ENCODE assay signal across 17 cellular contexts in the genomic region with DNA sequence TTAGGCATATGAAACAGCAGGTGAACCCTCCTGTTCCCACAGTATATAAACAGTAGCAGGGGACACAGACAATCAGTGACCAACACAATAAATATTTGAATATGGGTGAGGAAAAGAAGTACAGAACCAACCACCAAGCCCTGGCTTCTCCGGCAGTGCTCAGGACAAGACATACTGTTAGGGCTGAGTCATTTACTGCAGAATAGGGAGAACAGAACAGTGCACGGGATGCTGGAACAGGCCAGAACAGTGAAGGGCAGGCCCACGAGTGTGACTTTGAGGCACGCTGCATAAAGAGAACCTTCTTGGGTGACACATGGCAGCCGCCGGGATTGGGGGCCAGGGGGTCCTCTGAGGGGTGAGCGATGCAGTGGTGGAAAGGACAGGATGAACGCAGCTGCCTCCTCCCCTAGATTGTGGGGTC.
DNase-seq lines count a peak whose midpoint lies in the region; ATAC-seq and TF ChIP-seq lines count a peak whose summit lies in the region.
"Had no signal": no experiment of that assay in that cellular context is flagged by ENCODE, and none has a peak within 500 bp of the region (broad histone marks: within the 10 kb centered on the region; RNA-seq: fewer than 3 reads in every experiment).

No MANE protein-coding gene starts in this region.

- no peaks in the 10 kb centered on the region for H3K9me3 ChIP-seq in mucosa of descending colon
- H3K9me3 ChIP-seq: SJCRH30, transverse colon had no signal

- H3K27me3 Mint-ChIP-seq in T-cell = no peaks in the 10 kb centered on the region

- no peak overlapping the region for H3K4me3 ChIP-seq in mucosa of descending colon
- H3K4me3 ChIP-seq: SJCRH30, transverse colon had no signal

- no peak overlapping the region for H3K4me3 Mint-ChIP-seq in T-cell
- H3K4me3 Mint-ChIP-seq: activated T-cell treated with anti-CD3 and anti-CD28 coated beads, Interleukin-2, amount 50 U/mL, for 72 hours; CD14-positive monocyte had no signal

- intact Hi-C loops in mucosa of descending colon (cut with DNase I, micrococcal nuclease) = no loop called here
- intact Hi-C loops in Right ventricle myocardium superior (cut with DNase I) = no loop called here

- peaks cover 2 to 6% (median 6%) of the 10 kb centered on the region in 3 donors for H3K4me1 Mint-ChIP-seq in T-cell

- no peak for TF ChIP-seq CTCF in mucosa of descending colon (IDR thresholded peaks at IDR 0.05)

- peaks cover 18% of the 10 kb centered on the region for H3K36me3 Mint-ChIP-seq in T-cell

- H3K27ac Mint-ChIP-seq in T-cell = no peak overlapping the region
- H3K27ac Mint-ChIP-seq: activated T-cell treated with anti-CD3 and anti-CD28 coated beads, Interleukin-2, amount 50 U/mL, for 72 hours had no signal

- peak; percentile 27 for ATAC-seq in mucosa of descending colon
- ATAC-seq in HG02970 (IDR thresholded peaks at IDR 0.05; ENCODE audit: low FRiP score, unreplicated experiment) = no peak
- no peak for ATAC-seq in Right ventricle myocardium superior (ENCODE audit: poor library complexity)
- ATAC-seq in T-cell (replicated peaks in 1 of 4) = no peak
- ATAC-seq: activated CD4-positive, CD25-positive, alpha-beta regulatory T cell treated with anti-CD3 and anti-CD28 coated beads, Interleukin-2, amount 50 U/mL, for 24 hours; activated T-cell treated with anti-CD3 and anti-CD28 coated beads, Interleukin-2, amount 50 U/mL, for 72 hours had no signal

- DNase-seq in AG20443 (ENCODE audit: low spot score) (peak; percentile 82), NCI-H226 (peak; percentile 53), dermis blood vessel endothelial cell (peak; percentile 70), mucosa of descending colon (peak in 1 of 3 donors; percentile 34), Right ventricle myocardium superior (no peak), T-cell (no peak), NCI-H2029 treated with DMSO at 0.1 percent for 48 hours (lab: John Stamatoyannopoulos, UW) (no peak)
- DNase-seq: activated T-cell treated with anti-CD3 and anti-CD28 coated beads, Interleukin-2, amount 50 U/mL, for 72 hours; caudate nucleus; head of caudate nucleus; midbrain; NCI-H2227 treated with DMSO at 0.1 percent for 48 hours; SJCRH30; transverse colon had no signal

- CTCF ChIA-PET in T-cell (lab: Charles Lee) = no interaction called here

- peaks cover 4% of the 10 kb centered on the region for H3K4me1 ChIP-seq in mucosa of descending colon (ENCODE audit: low read depth)

- POLR2A ChIA-PET in T-cell (lab: Charles Lee) = no interaction called here

- H3K9me3 Mint-ChIP-seq in T-cell = no peaks in the 10 kb centered on the region
- H3K9me3 Mint-ChIP-seq: activated T-cell treated with anti-CD3 and anti-CD28 coated beads, Interleukin-2, amount 50 U/mL, for 72 hours had no signal

- H3K36me3 ChIP-seq in mucosa of descending colon (ENCODE audit: low read depth) = no peaks in the 10 kb centered on the region
- H3K36me3 ChIP-seq: SJCRH30, transverse colon had no signal

Comparison
In these comparisons a context has a peak if more than half of its experiments do, and no peak if none do; other contexts are left out.
1. DNase-seq: peak in AG20443 (single experiment), NCI-H226 (single experiment) and dermis blood vessel endothelial cell (single experiment); none in Right ventricle myocardium superior (single experiment), T-cell (0 of 34) and NCI-H2029 treated with DMSO at 0.1 percent for 48 hours (single experiment).